24 cellular contexts compared by ENCODE assay signal in genomic region chr6:25032964-25033363, GRCh38.
"Had no signal": no experiment of that assay in that cellular context is flagged by ENCODE, and none has a peak within 500 bp of the region (broad histone marks: within the 10 kb centered on the region; RNA-seq: fewer than 3 reads in every experiment).

No MANE protein-coding gene starts in this region.

- H3K4me3 ChIP-seq: lower lobe of right lung, testis, uterus had no signal

- H3K27me3 Mint-ChIP-seq: activated naive CD4-positive, alpha-beta T cell treated with anti-CD3 and anti-CD28 coated beads, Interleukin-2, amount 50 U/mL, for 24 hours; brain; dendritic cell treated with granulocyte-macrophage colony-stimulating factor and Interleukin-4, amounts not matched to agents 40 ng/mL and 50 ng/mL, for 4 days; naive B cell; progenitor cell of endocrine pancreas had no signal

- H3K27me3 ChIP-seq: testis, uterus had no signal

- H3K36me3 ChIP-seq: lower lobe of right lung, uterus, WERI-Rb-1 had no signal

- H3K36me3 Mint-ChIP-seq: activated naive CD4-positive, alpha-beta T cell treated with anti-CD3 and anti-CD28 coated beads, Interleukin-2, amount 50 U/mL, for 24 hours; brain; naive B cell had no signal

- DNase-seq: activated CD4-positive, alpha-beta T cell treated with anti-CD3 and anti-CD28 coated beads for 1 hour; activated CD4-positive, alpha-beta T cell treated with anti-CD3 and anti-CD28 coated beads, Interleukin-2, amount 50 U/mL, for 1 hour; activated CD8-positive, alpha-beta memory T cell treated with anti-CD3 and anti-CD28 coated beads, Interleukin-2, amount 50 U/mL, for 4 hours; activated gamma-delta T cell; anterior cingulate cortex; effector CD4-positive, alpha-beta T cell; erythroblast; foreskin fibroblast; kidney; lower lobe of right lung; naive B cell; retina; stimulated activated CD4-positive, alpha-beta T cell treated with anti-CD3 and anti-CD28 coated beads, Interleukin-2, amount 100 ng/mL, for 48 hours; stimulated activated CD8-positive, alpha-beta memory T cell treated with anti-CD3 and anti-CD28 coated beads, Interleukin-4, amount 100 ng/mL, for 48 hours; stimulated activated naive CD4-positive, alpha-beta T cell; testis; trophoblast cell; uterus; WERI-Rb-1 had no signal

- ATAC-seq: left lobe of liver, lower lobe of right lung had no signal

- H3K9me3 Mint-ChIP-seq: activated naive CD4-positive, alpha-beta T cell treated with anti-CD3 and anti-CD28 coated beads, Interleukin-2, amount 50 U/mL, for 24 hours; dendritic cell treated with granulocyte-macrophage colony-stimulating factor and Interleukin-4, amounts not matched to agents 40 ng/mL and 50 ng/mL, for 4 days; naive B cell had no signal

- H3K4me1 ChIP-seq: testis, uterus had no signal

- H3K9me3 ChIP-seq: lower lobe of right lung, testis, uterus had no signal

- H3K4me3 Mint-ChIP-seq: activated naive CD4-positive, alpha-beta T cell treated with anti-CD3 and anti-CD28 coated beads, Interleukin-2, amount 50 U/mL, for 24 hours; brain; dendritic cell treated with granulocyte-macrophage colony-stimulating factor and Interleukin-4, amounts not matched to agents 40 ng/mL and 50 ng/mL, for 4 days had no signal

- H3K27ac Mint-ChIP-seq: activated naive CD4-positive, alpha-beta T cell treated with anti-CD3 and anti-CD28 coated beads, Interleukin-2, amount 50 U/mL, for 24 hours; brain; dendritic cell treated with granulocyte-macrophage colony-stimulating factor and Interleukin-4, amounts not matched to agents 40 ng/mL and 50 ng/mL, for 4 days; progenitor cell of endocrine pancreas had no signal

- H3K27ac ChIP-seq: lower lobe of right lung, testis, uterus, WERI-Rb-1 had no signal
